Comparison of ENCODE assay signal across 17 cellular contexts in the genomic region with DNA sequence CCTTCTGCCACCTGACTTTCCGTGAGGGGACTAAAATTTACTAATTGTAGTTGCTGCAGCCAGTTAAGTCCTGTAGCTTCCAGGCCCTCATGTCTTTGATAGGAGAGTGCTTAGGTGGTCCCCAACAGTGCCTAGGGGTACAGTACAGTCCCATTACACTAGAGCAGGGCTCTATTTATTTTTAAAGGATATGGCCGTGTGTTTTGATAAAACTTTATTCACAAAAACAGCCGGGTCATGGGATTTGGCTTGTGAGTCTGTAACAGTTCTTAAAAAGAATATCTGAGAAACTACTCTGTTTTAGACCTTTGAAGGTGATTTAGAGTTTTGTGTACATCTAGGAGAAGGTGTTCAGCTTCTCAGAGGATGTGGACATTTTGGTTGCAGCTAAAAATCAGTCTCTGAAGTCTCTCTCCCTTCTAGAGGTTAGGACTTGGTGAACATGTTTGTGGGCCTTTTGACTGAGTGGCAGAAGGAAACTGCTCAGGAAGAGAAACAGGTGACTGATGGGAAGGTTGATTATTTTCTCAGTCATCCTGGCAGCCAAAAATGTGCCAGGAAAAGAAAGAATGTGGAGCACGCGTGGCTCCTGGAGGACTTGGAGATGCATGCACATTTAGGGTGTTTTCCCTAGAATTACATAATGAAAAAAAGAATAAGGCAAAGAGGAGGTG.
"Had no signal": no experiment of that assay in that cellular context is flagged by ENCODE, and none has a peak within 500 bp of the region (broad histone marks: within the 10 kb centered on the region; RNA-seq: fewer than 3 reads in every experiment).

No MANE protein-coding gene starts in this region.

- H3K4me3 ChIP-seq: hepatocyte, prostate gland, spleen, transverse colon had no signal

- H3K27ac ChIP-seq: hepatocyte, neutrophil, prostate gland, spleen, transverse colon, WERI-Rb-1 had no signal

- H3K36me3 ChIP-seq: prostate gland had no signal

- H3K27ac Mint-ChIP-seq: stimulated activated memory B cell treated with anti-CD40 and anti-IgM and Interleukin-4, amounts not matched to agents 10 μg/mL and 1 μg/mL and 100 μg/mL, for 72 hours had no signal

- ATAC-seq: activated T-cell treated with anti-CD3 and anti-CD28 coated beads, Interleukin-2, amount 50 U/mL, for 4 hours; effector memory CD8-positive, alpha-beta T cell; left ventricle myocardium superior; sciatic nerve; stimulated activated memory B cell treated with anti-CD40 and anti-IgM and Interleukin-4, amounts not matched to agents 10 μg/mL and 1 μg/mL and 100 μg/mL, for 72 hours had no signal

- DNase-seq: activated CD4-positive, alpha-beta T cell treated with anti-CD3 and anti-CD28 coated beads for 48 hours; activated effector memory CD4-positive, alpha-beta T cell treated with anti-CD3 and anti-CD28 coated beads, Interleukin-2, amount 50 U/mL, for 16 hours; activated T-cell treated with anti-CD3 and anti-CD28 coated beads, Interleukin-2, amount 50 U/mL, for 4 hours; effector memory CD8-positive, alpha-beta T cell; kidney; left ventricle myocardium superior; mesendoderm; spleen; stimulated activated CD4-positive, alpha-beta T cell treated with anti-CD3 and anti-CD28 coated beads, Interleukin-1b, Interleukin-23, amount 100 ng/mL, for 48 hours; T-helper 9 cell; transverse colon; WERI-Rb-1 had no signal

- H3K27me3 Mint-ChIP-seq: effector memory CD8-positive, alpha-beta T cell; stimulated activated memory B cell treated with anti-CD40 and anti-IgM and Interleukin-4, amounts not matched to agents 10 μg/mL and 1 μg/mL and 100 μg/mL, for 72 hours had no signal

- H3K4me1 ChIP-seq: prostate gland had no signal

- H3K4me3 Mint-ChIP-seq: activated T-cell treated with anti-CD3 and anti-CD28 coated beads, Interleukin-2, amount 50 U/mL, for 4 hours; effector memory CD8-positive, alpha-beta T cell; stimulated activated memory B cell treated with anti-CD40 and anti-IgM and Interleukin-4, amounts not matched to agents 10 μg/mL and 1 μg/mL and 100 μg/mL, for 72 hours had no signal

- H3K9me3 ChIP-seq: neutrophil, prostate gland, spleen, transverse colon had no signal

- H3K9me3 Mint-ChIP-seq: activated T-cell treated with anti-CD3 and anti-CD28 coated beads, Interleukin-2, amount 50 U/mL, for 4 hours; effector memory CD8-positive, alpha-beta T cell; stimulated activated memory B cell treated with anti-CD40 and anti-IgM and Interleukin-4, amounts not matched to agents 10 μg/mL and 1 μg/mL and 100 μg/mL, for 72 hours had no signal

- H3K27me3 ChIP-seq: hepatocyte, neutrophil, spleen, transverse colon had no signal
